Comparison of ENCODE assay signal across 21 cellular contexts in genomic region chr2:63874204-63875134, GRCh38. TPM values are rescaled to one million over a fixed set of nuclear protein-coding genes. Genes with fewer than 3 reads are reported as not detected.
DNase-seq lines count a peak whose midpoint lies in the region; ATAC-seq and TF ChIP-seq lines count a peak whose summit lies in the region.
"Had no signal": no experiment of that assay in that cellular context is flagged by ENCODE, and none has a peak within 500 bp of the region (broad histone marks: within the 10 kb centered on the region; RNA-seq: fewer than 3 reads in every experiment).

No MANE protein-coding gene starts in this region.

- H2BK20ac ChIP-seq in H9 (ENCODE audit: low read depth, low read length, poor library complexity, severe bottlenecking) = no peak overlapping the region

- no peak overlapping the region for H3K27ac ChIP-seq in CD4-positive, alpha-beta memory T cell (ENCODE audit: low read depth, low read length)
- H3K27ac ChIP-seq in H9 (ENCODE audit: insufficient read length, low read depth, low read length) (no peak overlapping the region), mammary epithelial cell (ENCODE audit: insufficient read depth, low read depth, low read length) (peak overlapping the region; percentile 91), gastrocnemius medialis (peak overlapping the region; percentile 40 to 83 (median 52))
- H3K27ac ChIP-seq: PC-9 had no signal

- H4K91ac ChIP-seq in H9 (ENCODE audit: insufficient read length, low read depth, low read length) = no peak overlapping the region

- no peak overlapping the region for H4K5ac ChIP-seq in H9 (ENCODE audit: insufficient read length, low read depth, low read length)

- peaks cover 0 to 2% (median 0%) of the 10 kb centered on the region in 8 donors for H3K9me3 Mint-ChIP-seq in CD4-positive, alpha-beta memory T cell
- 0 out of 5 replicates have a peak, but pooled peaks cover 0 to 2% of the 10 kb centered on the region in 2 experiments for H3K9me3 Mint-ChIP-seq in H9

- BruUV-seq in mammary epithelial cell (replicated peaks; lab: Mats Ljungman, UMichigan) = no TSS peak

- H2AFZ ChIP-seq in H9 (ENCODE audit: low read length) (no peak overlapping the region), mammary epithelial cell (ENCODE audit: low read depth, low read length) (no peak overlapping the region)
- H2AFZ ChIP-seq: PC-9 had no signal

- H2BK12ac ChIP-seq in H9 (ENCODE audit: insufficient read length, low read depth, low read length) = no peak overlapping the region

- peaks cover 44 to 51% of the 10 kb centered on the region in 2 donors for H3K36me3 Mint-ChIP-seq in CD4-positive, alpha-beta memory T cell
- peaks cover 55 to 84% (median 77%) of the 10 kb centered on the region in 3 experiments; a peak in 6 of 7 replicates for H3K36me3 Mint-ChIP-seq in H9 (ENCODE audit: insufficient read depth in 1 of 3, low read depth in 3 of 3)

- POLR2A ChIA-PET in CD4-positive, alpha-beta memory T cell (lab: Charles Lee; ENCODE audit: partially characterized antibody) = interaction anchor here (0.6 to 1.2 kb wide), 5 partner anchors 8 to 1255 kb away, joined by 3 to 4 read pairs (median 3); partner anchors contain the start of gene WDPCP

- dilution Hi-C loops in mammary epithelial cell (cut with HindIII; ENCODE audit: low sequenced_read_pairs) = no loop called here

- H3K9me3 ChIP-seq in CD4-positive, alpha-beta memory T cell (ENCODE audit: control insufficient read depth in 1 of 2, low read length in 2 of 2) = no peaks in the 10 kb centered on the region
- no peaks in the 10 kb centered on the region for H3K9me3 ChIP-seq in H9 (ENCODE audit: control insufficient read depth, low read depth, low read length)
- peaks cover 8% of the 10 kb centered on the region for H3K9me3 ChIP-seq in mammary epithelial cell (replicated peaks; ENCODE audit: insufficient read depth, low read length)
- H3K9me3 ChIP-seq in gastrocnemius medialis = no peaks in the 10 kb centered on the region
- H3K9me3 ChIP-seq in mucosa of descending colon = no peaks in the 10 kb centered on the region
- H3K9me3 ChIP-seq: BE2C, HAP-1, SK-N-SH had no signal

- H3K27ac Mint-ChIP-seq in CD4-positive, alpha-beta memory T cell = peak overlapping the region in 5 of 7 donors; percentile 6 to 85 (median 43)
- H3K27ac Mint-ChIP-seq in H9 = peak overlapping the region; percentile 32 to 87 (median 86); a peak in 4 of 7 replicates

- no peak overlapping the region for H3K14ac ChIP-seq in H9 (ENCODE audit: insufficient read depth, low read length)

- no peak overlapping the region for H2BK120ac ChIP-seq in H9 (ENCODE audit: low read depth, low read length, poor library complexity, severe bottlenecking)

- no peaks in the 10 kb centered on the region for H3K27me3 Mint-ChIP-seq in CD4-positive, alpha-beta memory T cell
- no peaks in the 10 kb centered on the region for H3K27me3 Mint-ChIP-seq in H9 (ENCODE audit: low read depth)
- H3K27me3 Mint-ChIP-seq: activated T-cell treated with anti-CD3 and anti-CD28 coated beads, Interleukin-2, amount 50 U/mL, for 24 hours had no signal

- H3K27me3 ChIP-seq in CD4-positive, alpha-beta memory T cell (ENCODE audit: insufficient read depth, low read length) = no peaks in the 10 kb centered on the region
- no peaks in the 10 kb centered on the region for H3K27me3 ChIP-seq in H9 (ENCODE audit: insufficient read depth, low read length)
- no peaks in the 10 kb centered on the region for H3K27me3 ChIP-seq in mammary epithelial cell (ENCODE audit: insufficient read depth, low read length)
- H3K27me3 ChIP-seq in gastrocnemius medialis = no peaks in the 10 kb centered on the region
- H3K27me3 ChIP-seq: BE2C had no signal

- no peak overlapping the region for H4K8ac ChIP-seq in H9 (replicated peaks; ENCODE audit: insufficient read length, low read depth, low read length)

- no peak overlapping the region for H3K4me3 Mint-ChIP-seq in CD4-positive, alpha-beta memory T cell
- no peak overlapping the region for H3K4me3 Mint-ChIP-seq in H9
- H3K4me3 Mint-ChIP-seq: activated T-cell treated with anti-CD3 and anti-CD28 coated beads, Interleukin-2, amount 50 U/mL, for 24 hours had no signal

- no peak overlapping the region for H2AK5ac ChIP-seq in H9 (ENCODE audit: insufficient read length, low read length)

- H3K4ac ChIP-seq in H9 (ENCODE audit: low read depth, low read length) = no peak overlapping the region

- CTCF ChIA-PET in CD4-positive, alpha-beta memory T cell (lab: Charles Lee; ENCODE audit: partially characterized antibody) = interaction anchor here (1.2 to 2.0 kb wide), 3 partner anchors 8 to 33 kb away, joined by 3 to 12 read pairs (median 3); no protein-coding TSS in a partner anchor
- CTCF ChIA-PET in mammary epithelial cell (lab: Charles Lee; ENCODE audit: low non-redundant PET) = no interaction called here

- in situ Hi-C loops in mammary epithelial cell (cut with MboI; ENCODE audit: low sequenced_read_pairs in 2 of 2) = no loop called here
- in situ Hi-C loops in gastrocnemius medialis (cut with MboI; ENCODE audit: low sequenced_read_pairs in 4 of 4) = loop anchor here in 2 of 4 donors (25.0 kb wide), 2 partner anchors 187 to 287 kb away; partner anchors contain the start of genes MDH1 (in 1 of the 2) and WDPCP (in 1 of the 2)

- no peak overlapping the region for H2BK5ac ChIP-seq in H9 (ENCODE audit: insufficient read length, low read length)

- DNase-seq in CD4-positive, alpha-beta memory T cell = no peak
- DNase-seq in H9 (no peak), mammary epithelial cell (no peak), gastrocnemius medialis (no peak), mucosa of descending colon (no peak), NCI-H128 (lab: John Stamatoyannopoulos, UW; ENCODE audit: unreplicated experiment) (no peak)
- DNase-seq: activated CD4-positive, alpha-beta T cell treated with anti-CD3 and anti-CD28 coated beads, Interleukin-2, amount 50 U/mL, for 4 hours; activated T-cell treated with anti-CD3 and anti-CD28 coated beads, Interleukin-2, amount 50 U/mL, for 24 hours; DMS53; effector memory CD4-positive, alpha-beta T cell; kidney glomerular epithelial cell; midbrain; NCI-H1436 treated with DMSO at 0.1 percent for 48 hours; NCI-H2171 treated with DMSO at 0.1 percent for 48 hours; NCI-H82; occipital lobe; PC-9 had no signal

- H4K20me1 ChIP-seq in H9 (ENCODE audit: control insufficient read depth, insufficient read depth, insufficient read length) (no peaks in the 10 kb centered on the region), mammary epithelial cell (ENCODE audit: insufficient read depth, low read length) (no peaks in the 10 kb centered on the region)

- H3K36me3 ChIP-seq in CD4-positive, alpha-beta memory T cell (ENCODE audit: insufficient read depth, low read length) = no peaks in the 10 kb centered on the region
- peaks cover 3% of the 10 kb centered on the region for H3K36me3 ChIP-seq in mammary epithelial cell (ENCODE audit: insufficient read depth, low read length)
- peaks cover 0 to 15% of the 10 kb centered on the region in 2 donors for H3K36me3 ChIP-seq in gastrocnemius medialis
- no peaks in the 10 kb centered on the region for H3K36me3 ChIP-seq in mucosa of descending colon (ENCODE audit: low read depth)
- H3K36me3 ChIP-seq: BE2C had no signal

- no peak overlapping the region for H2BK15ac ChIP-seq in H9 (ENCODE audit: low read depth, low read length)

- TF ChIP-seq CTCF in H9 (conservative IDR thresholded peaks at IDR 0.05) = no peak
- TF ChIP-seq CTCF in mammary epithelial cell (conservative IDR thresholded peaks at IDR 0.05 in 1 of 2, IDR thresholded peaks at IDR 0.05 in 1 of 2; ENCODE audit: extremely low read depth in 1 of 2, insufficient read depth in 1 of 2, low read depth in 1 of 2, low read length in 2 of 2) = no peak
- TF ChIP-seq CTCF in gastrocnemius medialis (IDR thresholded peaks at IDR 0.05 in 4 of 5, conservative IDR thresholded peaks at IDR 0.05 in 1 of 5) = no peak
- TF ChIP-seq CTCF in mucosa of descending colon (IDR thresholded peaks at IDR 0.05) = no peak

- WGBS in H9 (ENCODE audit: extremely low coverage, insufficient read length, low lambda C conversion rate) = no CpG with 5 or more reads among the region's 5 CpGs
- WGBS in mammary epithelial cell (ENCODE audit: low coverage, missing lambda C conversion rate) = 81% methylated on average over 3 of the region's 5 CpGs

- no peak for ATAC-seq in gastrocnemius medialis
- no peak for ATAC-seq in HG03520 (IDR thresholded peaks at IDR 0.05; ENCODE audit: unreplicated experiment)
- ATAC-seq in mucosa of descending colon = no peak

- peaks cover 32 to 45% (median 37%) of the 10 kb centered on the region in 4 donors for H3K4me1 Mint-ChIP-seq in CD4-positive, alpha-beta memory T cell
- peaks cover 65 to 82% of the 10 kb centered on the region in 2 experiments for H3K4me1 Mint-ChIP-seq in H9

- intact Hi-C loops in CD4-positive, alpha-beta memory T cell (cut with micrococcal nuclease) = no loop called here
- intact Hi-C loops in mammary epithelial cell (cut with micrococcal nuclease) (no loop called here), gastrocnemius medialis (cut with DNase I; ENCODE audit: low total_unique reads) (no loop called here), mucosa of descending colon (cut with DNase I, micrococcal nuclease) (no loop called here)

- no peak overlapping the region for H3K23ac ChIP-seq in H9 (ENCODE audit: insufficient read length, low read depth, low read length)

- no peaks in the 10 kb centered on the region for H3K23me2 ChIP-seq in H9 (ENCODE audit: insufficient read length, low read depth, low read length, poor library complexity, severe bottlenecking)

- no peak overlapping the region for H3K18ac ChIP-seq in H9 (ENCODE audit: insufficient read length, low read depth, low read length)

- no peak overlapping the region for H3K56ac ChIP-seq in H9 (ENCODE audit: insufficient read length, low read depth, low read length)

- no peak for TF ChIP-seq POLR2A in gastrocnemius medialis (IDR thresholded peaks at IDR 0.05)

- H3K79me1 ChIP-seq in H9 (ENCODE audit: insufficient read depth, low read depth, low read length, poor library complexity, severe bottlenecking) = peaks cover 6% of the 10 kb centered on the region

- H3K9ac ChIP-seq in H9 (ENCODE audit: extremely low read depth, insufficient read length, low read length) (no peak overlapping the region), mammary epithelial cell (ENCODE audit: insufficient read depth, low read length) (peak overlapping the region; percentile 15)
- H3K9ac ChIP-seq: SK-N-SH had no signal

- H3K4me3 ChIP-seq in CD4-positive, alpha-beta memory T cell (ENCODE audit: low read length in 2 of 2) = no peak overlapping the region
- no peak overlapping the region for H3K4me3 ChIP-seq in mammary epithelial cell (replicated peaks in 1 of 3; ENCODE audit: insufficient read depth in 1 of 3, low read depth in 2 of 3, low read length in 3 of 3)
- H3K4me3 ChIP-seq in gastrocnemius medialis = no peak overlapping the region
- H3K4me3 ChIP-seq in mucosa of descending colon = no peak overlapping the region
- H3K4me3 ChIP-seq: HAP-1, PC-9 had no signal

- no peak overlapping the region for H3K4me2 ChIP-seq in H9 (ENCODE audit: insufficient read depth, insufficient read length, low read length)
- H3K4me2 ChIP-seq in mammary epithelial cell (ENCODE audit: insufficient read depth, low read depth, low read length) = peak overlapping the region; percentile 33
- H3K4me2 ChIP-seq: PC-9, SK-N-SH had no signal

- H3K4me1 ChIP-seq in CD4-positive, alpha-beta memory T cell (ENCODE audit: insufficient read depth, low read length) = peaks cover 8% of the 10 kb centered on the region
- peaks cover 5% of the 10 kb centered on the region; the same call in 1 of the 2 replicates for H3K4me1 ChIP-seq in H9 (ENCODE audit: insufficient read depth, low read length)
- peaks cover 44% of the 10 kb centered on the region for H3K4me1 ChIP-seq in mammary epithelial cell (ENCODE audit: insufficient read depth, low read length)
- H3K4me1 ChIP-seq in gastrocnemius medialis = peaks cover 64 to 66% of the 10 kb centered on the region in 2 donors
- no peaks in the 10 kb centered on the region for H3K4me1 ChIP-seq in mucosa of descending colon (ENCODE audit: low read depth)
- H3K4me1 ChIP-seq: BE2C, HAP-1 had no signal

- H3K79me2 ChIP-seq in H9 (ENCODE audit: insufficient read depth, low read length) = peaks cover 23% of the 10 kb centered on the region; the same call in 1 of the 2 replicates
- peaks cover 64% of the 10 kb centered on the region for H3K79me2 ChIP-seq in mammary epithelial cell (ENCODE audit: insufficient read depth, low read length)

- no peak overlapping the region for H3T11ph ChIP-seq in H9 (ENCODE audit: low read length)

RNA-seq across cellular contexts. Expression of gene UGP2, which starts 32.8 kb away (rescaled TPM):
- total RNA-seq in CD4-positive, alpha-beta memory T cell = 10 to 100 TPM; 77.6 to 92.7 TPM
- 100 to 1,000 TPM; 137 to 224 TPM for polyA plus RNA-seq in CD4-positive, alpha-beta memory T cell
- total RNA-seq in H9 (2021) (848 and 883 TPM in 2 replicates), mammary epithelial cell (100 to 1,000 TPM; 141 to 248 TPM), gastrocnemius medialis (100 to 1,000 TPM; 398 to 784 (median 580) TPM), mucosa of descending colon (100 to 1,000 TPM; 408 to 683 (median 538) TPM)
- polyA plus RNA-seq in mammary epithelial cell = 87.4 TPM
- 60.9 TPM for polyA minus RNA-seq in mammary epithelial cell

Comparison
In these comparisons a context has a peak if more than half of its experiments do, and no peak if none do; other contexts are left out.
1. H3K27ac ChIP-seq: peak in mammary epithelial cell (single experiment) and gastrocnemius medialis (4 of 4); none in CD4-positive, alpha-beta memory T cell (single experiment) and H9 (single experiment).